Comparison of ENCODE assay signal across 8 cellular contexts in genomic region chr1:35768350-35769187, GRCh38. TPM values are rescaled to one million over a fixed set of nuclear protein-coding genes. Genes with fewer than 3 reads are reported as not detected.
DNase-seq lines count a peak whose midpoint lies in the region; ATAC-seq and TF ChIP-seq lines count a peak whose summit lies in the region.

No MANE protein-coding gene starts in this region.

- H3K36me3 Mint-ChIP-seq in progenitor cell of endocrine pancreas (ENCODE audit: insufficient read depth), result no peaks in the 10 kb centered on the region

- no peaks in the 10 kb centered on the region for H3K27me3 Mint-ChIP-seq in progenitor cell of endocrine pancreas

- H3K27ac Mint-ChIP-seq in progenitor cell of endocrine pancreas, result peak overlapping the region; percentile 95

- CTCF ChIA-PET in RWPE1 (lab: Yijun Ruan, JAX), result interaction anchor here (0.7 kb wide), 1 partner anchor 873 kb away, joined by 3 read pairs; no protein-coding TSS in a partner anchor

- H3K9me3 Mint-ChIP-seq in progenitor cell of endocrine pancreas (ENCODE audit: low read depth), result no peaks in the 10 kb centered on the region

- DNase-seq in NCI-H510A treated with DMSO at 0.1 percent for 48 hours (lab: John Stamatoyannopoulos, UW) (peak; percentile 62), NCI-H510A (lab: John Stamatoyannopoulos, UW) (no peak), RWPE1 (ENCODE audit: low spot score) (no peak), epithelial cell of prostate (ENCODE audit: low read depth, low spot score) (no peak), progenitor cell of endocrine pancreas (ENCODE audit: low spot score, unreplicated experiment) (no peak), epidermal melanocyte (ENCODE audit: insufficient read length, low spot score) (no peak), H4 (ENCODE audit: low spot score) (no peak)

- H3K4me1 Mint-ChIP-seq in progenitor cell of endocrine pancreas (ENCODE audit: low read depth), result no peaks in the 10 kb centered on the region

- peak overlapping the region; percentile 79 for H3K4me3 Mint-ChIP-seq in progenitor cell of endocrine pancreas (ENCODE audit: low read depth)

- ATAC-seq in GM19035 (IDR thresholded peaks at IDR 0.05; ENCODE audit: unreplicated experiment), result no peak

- POLR2A ChIA-PET in RWPE1 (lab: Yijun Ruan, JAX; ENCODE audit: low non-redundant PET), result interaction anchor here (0.5 to 0.7 kb wide), 3 partner anchors 53 to 688 kb away, joined by 3 to 5 read pairs (median 3); no protein-coding TSS in a partner anchor

- peak overlapping the region; percentile 91 for H3K27ac ChIP-seq in RWPE1
- H3K27ac ChIP-seq in epithelial cell of prostate, result peak overlapping the region; percentile 67

- TF ChIP-seq CTCF in RWPE1 (conservative IDR thresholded peaks at IDR 0.05; ENCODE audit: low read depth), result no peak
- no peak for TF ChIP-seq CTCF in progenitor cell of endocrine pancreas (IDR thresholded peaks at IDR 0.05; ENCODE audit: unreplicated experiment)

RNA-seq across cellular contexts. Expression of gene CLSPN, which starts 1.2 kb away (rescaled TPM):
- 20.6 and 23.3 TPM in 2 replicates for total RNA-seq in progenitor cell of endocrine pancreas
- 13.8 and 14.2 TPM in 2 replicates for total RNA-seq in H4 (2014; rRNA removed; shearing (Covaris generic))

RNA-seq across cellular contexts. Expression of gene AGO4, which starts 39.2 kb away (rescaled TPM):
- 35.1 and 35.6 TPM in 2 replicates for total RNA-seq in progenitor cell of endocrine pancreas
- 0.64 and 1.4 TPM in 2 replicates for total RNA-seq in H4 (2014; rRNA removed; shearing (Covaris generic))

RNA-seq across cellular contexts. Expression of gene C1orf216, which starts 49.9 kb away (rescaled TPM):
- total RNA-seq in progenitor cell of endocrine pancreas, result 11.3 and 12.8 TPM in 2 replicates
- 10.7 and 14.7 TPM in 2 replicates for total RNA-seq in H4 (2014; rRNA removed; shearing (Covaris generic))

Comparison
In these comparisons a context has a peak if more than half of its experiments do, and no peak if none do; other contexts are left out.
1. RNA of gene AGO4, which starts 39.2 kb away (total RNA-seq): 35.1 to 35.6 TPM in progenitor cell of endocrine pancreas; 0.64 to 1.4 TPM in H4; every median in the first group is over 10 times any median in the second.